16 cellular contexts compared by ENCODE assay signal in genomic region chr2:47720559-47720958, GRCh38.
DNase-seq lines count a peak whose midpoint lies in the region; ATAC-seq and TF ChIP-seq lines count a peak whose summit lies in the region.
"Had no signal": no experiment of that assay in that cellular context is flagged by ENCODE, and none has a peak within 500 bp of the region (broad histone marks: within the 10 kb centered on the region; RNA-seq: fewer than 3 reads in every experiment).

No MANE protein-coding gene starts in this region.

- no peaks in the 10 kb centered on the region for H3K9me3 Mint-ChIP-seq in activated B cell treated with CpG ODN at 0.5 μM for 24 hours
- no peaks in the 10 kb centered on the region for H3K9me3 Mint-ChIP-seq in activated naive CD8-positive, alpha-beta T cell treated with anti-CD3 and anti-CD28 coated beads for 36 hours
- H3K9me3 Mint-ChIP-seq: CD8-positive, alpha-beta T cell had no signal

- POLR2A ChIA-PET in HEK293 (lab: Yijun Ruan, JAX): no interaction called here
- POLR2A ChIA-PET in activated B cell treated with CpG ODN at 0.5 μM for 24 hours (lab: Charles Lee): interaction anchor here (0.6 to 1.9 kb wide), 4 partner anchors 12 to 152 kb away, joined by 3 to 9 read pairs (median 4); no protein-coding TSS in a partner anchor

- peak overlapping the region in 9 of 11 experiments; percentile 51 to 96 (median 94); a peak in 18 of 22 replicates for H3K27ac ChIP-seq in BLaER1 treated with 17β-estradiol and CSF1 and Interleukin-3, amounts not matched to agents 10 nM and 100 nM
- H3K27ac ChIP-seq in HEK293 (ENCODE audit: extremely low read depth, low read depth, low read length): no peak overlapping the region
- H3K27ac ChIP-seq in uterus: no peak overlapping the region

- ATAC-seq in activated B cell treated with CpG ODN at 0.5 μM for 24 hours (ENCODE audit: low read depth): no peak
- ATAC-seq: CD8-positive, alpha-beta T cell; HepG2; PC-3 had no signal

- H3K4me2 ChIP-seq in BLaER1 treated with 17β-estradiol and CSF1 and Interleukin-3, amounts not matched to agents 10 nM and 100 nM: peak overlapping the region; percentile 48 to 88 (median 72)

- peaks cover 61 to 100% (median 97%) of the 10 kb centered on the region in 10 experiments for H3K4me1 ChIP-seq in BLaER1 treated with 17β-estradiol and CSF1 and Interleukin-3, amounts not matched to agents 10 nM and 100 nM
- H3K4me1 ChIP-seq in HEK293 (ENCODE audit: control insufficient read depth, insufficient read depth, low read length) (no peaks in the 10 kb centered on the region), uterus (no peaks in the 10 kb centered on the region)

- H3K27me3 ChIP-seq in BLaER1 treated with 17β-estradiol and CSF1 and Interleukin-3, amounts not matched to agents 10 nM and 100 nM: no peaks in the 10 kb centered on the region
- no peaks in the 10 kb centered on the region for H3K27me3 ChIP-seq in uterus

- H3K27me3 Mint-ChIP-seq in activated B cell treated with CpG ODN at 0.5 μM for 24 hours: no peaks in the 10 kb centered on the region
- H3K27me3 Mint-ChIP-seq in activated naive CD8-positive, alpha-beta T cell treated with anti-CD3 and anti-CD28 coated beads for 36 hours: peaks cover 7% of the 10 kb centered on the region

- H3K9ac ChIP-seq in BLaER1 treated with 17β-estradiol and CSF1 and Interleukin-3, amounts not matched to agents 10 nM and 100 nM: peak overlapping the region in 9 of 11 experiments; percentile 2 to 83 (median 64); a peak in 16 of 22 replicates

- no peaks in the 10 kb centered on the region for H3K36me3 Mint-ChIP-seq in activated B cell treated with CpG ODN at 0.5 μM for 24 hours (ENCODE audit: low read depth)
- H3K36me3 Mint-ChIP-seq in activated naive CD8-positive, alpha-beta T cell treated with anti-CD3 and anti-CD28 coated beads for 36 hours: no peaks in the 10 kb centered on the region
- H3K36me3 Mint-ChIP-seq: CD8-positive, alpha-beta T cell had no signal

- peaks cover 0 to 78% (median 26%) of the 10 kb centered on the region in 11 experiments; a peak in 13 of 22 replicates for H3K36me3 ChIP-seq in BLaER1 treated with 17β-estradiol and CSF1 and Interleukin-3, amounts not matched to agents 10 nM and 100 nM
- H3K36me3 ChIP-seq in HEK293 (ENCODE audit: control insufficient read depth in 2 of 2, insufficient read depth in 1 of 2, low read length in 2 of 2): no peaks in the 10 kb centered on the region
- no peaks in the 10 kb centered on the region for H3K36me3 ChIP-seq in uterus

- peak overlapping the region; percentile 73 for H3K27ac Mint-ChIP-seq in activated B cell treated with CpG ODN at 0.5 μM for 24 hours
- H3K27ac Mint-ChIP-seq in activated naive CD8-positive, alpha-beta T cell treated with anti-CD3 and anti-CD28 coated beads for 36 hours: no peak overlapping the region
- H3K27ac Mint-ChIP-seq: CD8-positive, alpha-beta T cell had no signal

- CTCF ChIA-PET in HEK293 (lab: Yijun Ruan, JAX): no interaction called here
- CTCF ChIA-PET in activated B cell treated with CpG ODN at 0.5 μM for 24 hours (lab: Charles Lee): interaction anchor here (1.0 kb wide), 2 partner anchors 10 to 47 kb away, joined by 3 read pairs; no protein-coding TSS in a partner anchor

- peaks cover 0 to 5% (median 0%) of the 10 kb centered on the region in 11 experiments; a peak in 1 of 22 replicates for H3K9me3 ChIP-seq in BLaER1 treated with 17β-estradiol and CSF1 and Interleukin-3, amounts not matched to agents 10 nM and 100 nM (replicated peaks in 1 of 11)
- H3K9me3 ChIP-seq in HEK293 (ENCODE audit: control insufficient read depth, insufficient read depth, low read depth, low read length) (no peaks in the 10 kb centered on the region), uterus (no peaks in the 10 kb centered on the region)

- intact Hi-C loops in activated B cell treated with CpG ODN at 0.5 μM for 24 hours (cut with micrococcal nuclease) (loop anchor here (5.0 kb wide), 1 partner anchor 33 kb away; no protein-coding TSS in a partner anchor), uterus (cut with DNase I; ENCODE audit: low total_unique reads) (no loop called here)

- no peak overlapping the region for H3K4me3 Mint-ChIP-seq in activated B cell treated with CpG ODN at 0.5 μM for 24 hours
- no peak overlapping the region for H3K4me3 Mint-ChIP-seq in activated naive CD8-positive, alpha-beta T cell treated with anti-CD3 and anti-CD28 coated beads for 36 hours
- H3K4me3 Mint-ChIP-seq: CD8-positive, alpha-beta T cell had no signal

- TF ChIP-seq CTCF in HEK293 (tag by site-specific recombination; IDR thresholded peaks at IDR 0.05) (no peak), activated B cell treated with CpG ODN at 0.5 μM for 24 hours (IDR thresholded peaks at IDR 0.05) (no peak), uterus (IDR thresholded peaks at IDR 0.05) (no peak)

- DNase-seq in activated B cell treated with CpG ODN at 0.5 μM for 24 hours: no peak
- DNase-seq in pons (ENCODE audit: low spot score): peak; percentile 2
- DNase-seq in activated naive CD8-positive, alpha-beta T cell treated with anti-CD3 and anti-CD28 coated beads for 36 hours: no peak
- no peak for DNase-seq in amygdala (lab: John Stamatoyannopoulos, UW)
- no peak for DNase-seq in uterus
- DNase-seq: CD8-positive, alpha-beta T cell; DMS 273 treated with DMSO at 0.1 percent for 48 hours; H7; MM.1S; NCI-H1417; NCI-H2029; NCI-H510A treated with DMSO at 0.1 percent for 48 hours; PC-3 had no signal

- 0 out of 22 replicates have a peak, but pooled peaks cover 0 to 6% (median 0%) of the 10 kb centered on the region in 11 experiments for H4K20me1 ChIP-seq in BLaER1 treated with 17β-estradiol and CSF1 and Interleukin-3, amounts not matched to agents 10 nM and 100 nM

- TF ChIP-seq POLR2A in uterus (IDR thresholded peaks at IDR 0.05): no peak

- peaks cover 70% of the 10 kb centered on the region for H3K4me1 Mint-ChIP-seq in activated B cell treated with CpG ODN at 0.5 μM for 24 hours
- peaks cover 1% of the 10 kb centered on the region for H3K4me1 Mint-ChIP-seq in activated naive CD8-positive, alpha-beta T cell treated with anti-CD3 and anti-CD28 coated beads for 36 hours

- H3K4me3 ChIP-seq in BLaER1 treated with 17β-estradiol and CSF1 and Interleukin-3, amounts not matched to agents 10 nM and 100 nM: no peak overlapping the region
- H3K4me3 ChIP-seq in HEK293 (ENCODE audit: low read depth, low read length): no peak overlapping the region
- H3K4me3 ChIP-seq in uterus: no peak overlapping the region

TF ChIP-seq in HEK293, 187 proteins besides CTCF, POLR2A, EP300 and RAD21:
- no peak for TF ChIP-seq ZNF366 (tag by site-specific recombination; conservative IDR thresholded peaks at IDR 0.05)
- TF ChIP-seq WT1 (tag by site-specific recombination; IDR thresholded peaks at IDR 0.05): peak; percentile 53; the same call in 1 of the 2 replicates

Comparison
In these comparisons a context has a peak if more than half of its experiments do, and no peak if none do; other contexts are left out.
1. H3K27ac ChIP-seq: peak in BLaER1 treated with 17β-estradiol and CSF1 and Interleukin-3, amounts not matched to agents 10 nM and 100 nM (9 of 11); none in HEK293 (single experiment) and uterus (0 of 2).